Comparison of ENCODE assay signal across 1 cellular context in the genomic region with DNA sequence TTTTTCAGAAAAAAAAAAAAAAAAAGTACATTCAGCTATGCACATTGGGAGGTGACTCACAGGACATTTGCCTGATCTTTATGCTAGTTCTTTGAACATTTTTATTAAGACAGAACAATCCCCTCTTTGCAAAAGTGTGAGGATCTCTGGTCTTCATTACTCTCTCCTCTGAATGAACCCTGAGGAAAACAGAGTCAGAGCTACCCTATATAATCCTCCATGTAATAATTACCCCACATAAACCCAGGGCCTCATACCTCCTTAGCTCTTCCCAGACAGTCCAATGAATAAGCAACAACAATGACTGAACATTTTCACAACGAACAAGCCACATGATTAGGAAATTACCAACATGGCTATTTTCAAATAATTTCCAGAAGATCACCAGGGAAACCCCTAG.
TF ChIP-seq lines count a peak whose summit lies in the region.

No MANE protein-coding gene starts in this region.

TF ChIP-seq in GM12878, 131 proteins besides CTCF, POLR2A, EP300 and RAD21 (continued from another document):
- TF ChIP-seq ZNF384 (IDR thresholded peaks at IDR 0.05; ENCODE audit: borderline replicate concordance, low read depth, low read length) (peak; percentile 34; the same call in 1 of the 2 replicates), BCL11A (IDR thresholded peaks at IDR 0.05; ENCODE audit: low read depth, low read length) (no peak), USF2 (IDR thresholded peaks at IDR 0.05; ENCODE audit: borderline replicate concordance, low read depth, low read length) (no peak)
